In the genomic region with DNA sequence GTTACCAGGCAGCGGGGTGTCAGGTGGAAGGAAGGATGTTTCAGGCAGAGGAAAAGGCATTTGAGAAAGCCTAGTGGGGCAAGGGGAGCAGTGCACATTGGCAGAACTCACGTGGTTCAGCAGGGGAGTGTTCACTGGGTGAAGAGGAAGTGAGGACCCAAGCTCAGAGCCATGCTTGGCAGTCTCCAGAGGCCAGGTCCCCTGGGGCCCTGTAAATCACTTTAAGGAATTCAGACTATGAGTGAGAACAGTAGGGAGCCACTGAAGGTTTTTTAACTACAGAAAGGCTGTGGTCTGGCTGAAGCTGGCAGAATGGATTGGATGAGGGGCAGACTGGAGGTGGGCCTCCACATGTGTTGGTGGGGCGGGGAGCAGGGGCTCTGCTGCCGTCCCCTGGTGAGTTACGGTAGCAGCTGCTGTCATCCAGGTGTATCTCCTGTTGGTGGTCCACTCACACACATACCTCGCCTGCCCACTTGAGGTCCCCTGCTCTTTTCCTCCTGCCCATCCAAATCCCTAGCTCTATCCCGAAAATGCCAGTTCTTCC, we compare ENCODE assay signal across 9 cellular contexts.
A peak's percentile ranks its signal among the peaks of the same experiment; 100 is the strongest.
DNase-seq lines count a peak whose midpoint lies in the region; ATAC-seq and TF ChIP-seq lines count a peak whose summit lies in the region.
"Had no signal": no experiment of that assay in that cellular context is flagged by ENCODE, and none has a peak within 500 bp of the region (broad histone marks: within the 10 kb centered on the region; RNA-seq: fewer than 3 reads in every experiment).

No MANE protein-coding gene starts in this region.

- ATAC-seq in GM21423 (IDR thresholded peaks at IDR 0.05; ENCODE audit: unreplicated experiment) (peak; percentile 79), HG03558 (IDR thresholded peaks at IDR 0.05; ENCODE audit: extremely low read depth, unreplicated experiment) (peak; percentile 58)

- DNase-seq in GM06990 (ENCODE audit: extremely low read depth, insufficient read length) (peak; percentile 77), UCSD-AML1 (lab: John Stamatoyannopoulos, UW; ENCODE audit: unreplicated experiment) (peak; percentile 43), hepatic stellate cell (ENCODE audit: low spot score) (peak; percentile 38), putamen (ENCODE audit: low spot score) (no peak), NCI-H2171 treated with DMSO at 0.1 percent for 48 hours (lab: John Stamatoyannopoulos, UW) (no peak), NCI-H510A (lab: John Stamatoyannopoulos, UW) (no peak)

- no peaks in the 10 kb centered on the region for H3K36me3 ChIP-seq in GM06990 (ENCODE audit: control insufficient read depth, insufficient read depth, low read length)
- H3K36me3 ChIP-seq: SJSA1 had no signal

- TF ChIP-seq CTCF in GM06990 (IDR thresholded peaks at IDR 0.05; ENCODE audit: insufficient read depth, low read length, poor library complexity, severe bottlenecking): peak; percentile 47

- H3K27me3 ChIP-seq in GM06990 (replicated peaks; ENCODE audit: control insufficient read depth, insufficient read depth, low read length): no peaks in the 10 kb centered on the region
- H3K27me3 ChIP-seq: SJSA1 had no signal

- H3K4me3 ChIP-seq in GM06990 (replicated peaks; ENCODE audit: low read depth, low read length): no peak overlapping the region
- H3K4me3 ChIP-seq: SJSA1 had no signal

Comparison
In these comparisons a context has a peak if more than half of its experiments do, and no peak if none do; other contexts are left out.
1. DNase-seq: peak in GM06990 (single experiment), UCSD-AML1 (single experiment) and hepatic stellate cell (single experiment); none in putamen (single experiment), NCI-H2171 treated with DMSO at 0.1 percent for 48 hours (single experiment) and NCI-H510A (single experiment).